Comparison of ENCODE assay signal across 9 cellular contexts in the genomic region with DNA sequence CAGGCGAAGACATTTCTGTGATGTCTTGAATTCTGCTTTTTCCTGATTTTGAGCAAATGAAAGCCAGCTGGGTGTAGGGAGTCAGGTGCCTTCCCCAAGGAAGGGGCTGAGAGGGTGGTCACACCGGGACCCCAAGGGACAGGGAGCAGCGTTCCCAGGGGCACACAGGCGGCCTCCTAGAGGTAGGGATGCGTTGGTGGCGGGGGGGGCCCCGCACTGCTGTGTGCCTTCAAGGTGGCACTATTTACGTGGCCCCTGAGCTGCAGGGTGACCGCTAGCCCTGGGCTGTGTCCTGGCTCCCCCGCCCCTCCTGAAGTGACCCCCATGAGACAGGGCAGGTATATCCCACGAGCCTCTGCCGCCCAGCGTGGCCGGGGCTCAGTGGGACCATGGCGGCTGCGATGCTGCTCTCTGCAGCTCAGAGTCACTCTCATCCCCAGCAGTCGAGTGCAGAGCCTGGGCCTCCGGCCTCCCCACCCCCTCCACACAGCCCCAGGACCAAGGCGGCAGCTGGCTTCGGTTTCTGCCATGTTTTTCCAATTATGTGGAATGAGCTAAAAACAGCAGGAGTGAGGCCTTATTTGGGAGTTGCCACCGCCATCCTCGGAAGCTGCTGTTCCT.
DNase-seq lines count a peak whose midpoint lies in the region; ATAC-seq, FAIRE-seq and TF ChIP-seq lines count a peak whose summit lies in the region.
"Had no signal": no experiment of that assay in that cellular context is flagged by ENCODE, and none has a peak within 500 bp of the region (broad histone marks: within the 10 kb centered on the region; RNA-seq: fewer than 3 reads in every experiment).

No MANE protein-coding gene starts in this region.

- no peaks in the 10 kb centered on the region for H3K9me3 ChIP-seq in mesenchymal stem cell (ENCODE audit: control insufficient read depth, low read length)
- H3K9me3 ChIP-seq in thoracic aorta = no peaks in the 10 kb centered on the region
- no peaks in the 10 kb centered on the region for H3K9me3 ChIP-seq in Karpas-422 (ENCODE audit: low read length)

- H3K4ac ChIP-seq in mesenchymal stem cell (ENCODE audit: low read depth in 1 of 2, low read length in 2 of 2) = peak overlapping the region; percentile 9 to 89

- peaks cover 9% of the 10 kb centered on the region for H3K4me1 Mint-ChIP-seq in activated CD8-positive, alpha-beta T cell treated with anti-CD3 and anti-CD28 coated beads, Interleukin-2, amount 10 ng/mL, durations not matched to agents 7 days and 5 days (ENCODE audit: low read depth)

- peak overlapping the region; percentile 93 for H4K8ac ChIP-seq in mesenchymal stem cell (ENCODE audit: low read length)

- peak overlapping the region in 1 of 2 experiments; percentile 57 for H3K23ac ChIP-seq in mesenchymal stem cell (ENCODE audit: low read length in 2 of 2)

- H4K91ac ChIP-seq in mesenchymal stem cell (ENCODE audit: low read length) = peak overlapping the region; percentile 97

- H2BK5ac ChIP-seq in mesenchymal stem cell (ENCODE audit: low read depth, low read length, poor library complexity, severe bottlenecking) = no peak overlapping the region

- no peaks in the 10 kb centered on the region for H4K20me1 ChIP-seq in Karpas-422 (ENCODE audit: insufficient read depth, low read depth, low read length)

- H3K9me2 ChIP-seq in Karpas-422 (replicated peaks; ENCODE audit: insufficient read depth, low read length) = no peaks in the 10 kb centered on the region

- TF ChIP-seq CTCF in coronary artery (IDR thresholded peaks at IDR 0.05) = no peak
- no peak for TF ChIP-seq CTCF in thoracic aorta (IDR thresholded peaks at IDR 0.05)

- H3K14ac ChIP-seq in mesenchymal stem cell (ENCODE audit: low read length in 2 of 2) = peak overlapping the region in 1 of 2 experiments; percentile 94

- no peaks in the 10 kb centered on the region for H3K27me3 ChIP-seq in mesenchymal stem cell (ENCODE audit: control insufficient read depth in 1 of 2, insufficient read depth in 1 of 2, low read length in 2 of 2)
- H3K27me3 ChIP-seq in thoracic aorta (replicated peaks; ENCODE audit: insufficient read depth) = no peaks in the 10 kb centered on the region
- H3K27me3 ChIP-seq in Karpas-422 (ENCODE audit: low read length) = no peaks in the 10 kb centered on the region

- H3K18ac ChIP-seq in mesenchymal stem cell (ENCODE audit: low read depth in 1 of 2, low read length in 2 of 2) = peak overlapping the region; percentile 83 to 95

- peak overlapping the region; percentile 87 for H2BK15ac ChIP-seq in mesenchymal stem cell (ENCODE audit: low read depth, poor library complexity, severe bottlenecking)

- H2AFZ ChIP-seq in mesenchymal stem cell (ENCODE audit: low read depth, low read length) (no peak overlapping the region), Karpas-422 (ENCODE audit: low read length) (no peak overlapping the region)

- DNase-seq in HTR-8/SVneo (ENCODE audit: insufficient read length, low spot score) (no peak), coronary artery (ENCODE audit: low spot score) (no peak), mesenchymal stem cell (peak; percentile 53), thoracic aorta (ENCODE audit: low spot score) (no peak), Karpas-422 (no peak), NCI-H774 (lab: John Stamatoyannopoulos, UW) (no peak), GM12891 (ENCODE audit: insufficient read length, low spot score) (no peak)
- no peak for DNase-seq in activated CD8-positive, alpha-beta T cell treated with anti-CD3 and anti-CD28 coated beads, Interleukin-2, amount 10 ng/mL, durations not matched to agents 7 days and 5 days

- H3K79me2 ChIP-seq in Karpas-422 (ENCODE audit: low read length) = no peaks in the 10 kb centered on the region

- H2BK120ac ChIP-seq in mesenchymal stem cell (ENCODE audit: low read depth, low read length) = peak overlapping the region; percentile 75

- H3K79me1 ChIP-seq in mesenchymal stem cell (replicated peaks; ENCODE audit: low read length, poor library complexity, severe bottlenecking) = peaks cover 14% of the 10 kb centered on the region

- H3K9me3 Mint-ChIP-seq in activated CD8-positive, alpha-beta T cell treated with anti-CD3 and anti-CD28 coated beads, Interleukin-2, amount 10 ng/mL, durations not matched to agents 7 days and 5 days (ENCODE audit: insufficient read depth) = no peaks in the 10 kb centered on the region

- H3K27ac Mint-ChIP-seq in activated CD8-positive, alpha-beta T cell treated with anti-CD3 and anti-CD28 coated beads, Interleukin-2, amount 10 ng/mL, durations not matched to agents 7 days and 5 days = no peak overlapping the region

- CTCF ChIA-PET in activated CD8-positive, alpha-beta T cell treated with anti-CD3 and anti-CD28 coated beads, Interleukin-2, amount 10 ng/mL, durations not matched to agents 7 days and 5 days (lab: Charles Lee) = interaction anchor here (1.7 kb wide), 1 partner anchor 10 kb away, joined by 9 read pairs; no protein-coding TSS in a partner anchor

- peak overlapping the region; percentile 87 to 94 for H2BK12ac ChIP-seq in mesenchymal stem cell (ENCODE audit: low read length in 2 of 2)

- H2AK5ac ChIP-seq in mesenchymal stem cell (ENCODE audit: low read length, severe bottlenecking) = no peak overlapping the region

- FAIRE-seq in HTR-8/SVneo (lab: Jason Lieb, UNC) = peak; percentile 20
- no peak for FAIRE-seq in GM12891 (lab: Jason Lieb, UNC)
- FAIRE-seq: H54 had no signal

- peak overlapping the region; percentile 58 for H3K4me3 ChIP-seq in coronary artery
- H3K4me3 ChIP-seq in mesenchymal stem cell (ENCODE audit: insufficient read depth in 1 of 2, low read depth in 1 of 2, low read length in 2 of 2) = peak overlapping the region in 1 of 2 experiments; percentile 55
- H3K4me3 ChIP-seq in thoracic aorta = peak overlapping the region; percentile 55
- no peak overlapping the region for H3K4me3 ChIP-seq in Karpas-422 (ENCODE audit: low read length)

- H3K4me2 ChIP-seq in mesenchymal stem cell (ENCODE audit: low read length, poor library complexity, severe bottlenecking) = no peak overlapping the region
- H3K4me2 ChIP-seq in Karpas-422 (ENCODE audit: low read depth, low read length, poor library complexity, severe bottlenecking) = no peak overlapping the region

- no peak overlapping the region for H3K4me3 Mint-ChIP-seq in activated CD8-positive, alpha-beta T cell treated with anti-CD3 and anti-CD28 coated beads, Interleukin-2, amount 10 ng/mL, durations not matched to agents 7 days and 5 days

- peak; percentile 37 for ATAC-seq in thoracic aorta (ENCODE audit: insufficient number of reproducible peaks, low FRiP score, low read depth)
- no peak for ATAC-seq in activated CD8-positive, alpha-beta T cell treated with anti-CD3 and anti-CD28 coated beads, Interleukin-2, amount 10 ng/mL, durations not matched to agents 7 days and 5 days

- no peak for TF ChIP-seq POLR2A in GM12891 (IDR thresholded peaks at IDR 0.05; ENCODE audit: low read depth, low read length)

- WGBS in mesenchymal stem cell = 70% methylated on average over 22 of the region's 22 CpGs

- H3K36me3 ChIP-seq in mesenchymal stem cell (ENCODE audit: control insufficient read depth in 1 of 2, insufficient read depth in 2 of 2, low read depth in 1 of 2, low read length in 2 of 2) (peaks cover under 1 to 31% of the 10 kb centered on the region in 2 experiments), thoracic aorta (no peaks in the 10 kb centered on the region), Karpas-422 (ENCODE audit: insufficient read depth, low read length) (no peaks in the 10 kb centered on the region)

- POLR2A ChIA-PET in activated CD8-positive, alpha-beta T cell treated with anti-CD3 and anti-CD28 coated beads, Interleukin-2, amount 10 ng/mL, durations not matched to agents 7 days and 5 days (lab: Charles Lee) = no interaction called here

- peaks cover 20% of the 10 kb centered on the region for H3K36me3 Mint-ChIP-seq in activated CD8-positive, alpha-beta T cell treated with anti-CD3 and anti-CD28 coated beads, Interleukin-2, amount 10 ng/mL, durations not matched to agents 7 days and 5 days (ENCODE audit: low read depth)

- H3K4me1 ChIP-seq in mesenchymal stem cell (ENCODE audit: control insufficient read depth, insufficient read depth, low read depth, low read length) (peaks cover 48% of the 10 kb centered on the region), thoracic aorta (ENCODE audit: control insufficient read depth in 1 of 2, low read depth in 2 of 2) (peaks cover 58 to 82% of the 10 kb centered on the region in 2 donors), Karpas-422 (ENCODE audit: low read length) (peaks cover 22% of the 10 kb centered on the region)

- H3K27me3 Mint-ChIP-seq in activated CD8-positive, alpha-beta T cell treated with anti-CD3 and anti-CD28 coated beads, Interleukin-2, amount 10 ng/mL, durations not matched to agents 7 days and 5 days (ENCODE audit: low read depth) = no peaks in the 10 kb centered on the region

- peak overlapping the region; percentile 93 to 94 for H3K27ac ChIP-seq in coronary artery
- H3K27ac ChIP-seq in mesenchymal stem cell (ENCODE audit: low read length, poor library complexity, severe bottlenecking) = no peak overlapping the region
- H3K27ac ChIP-seq in thoracic aorta = peak overlapping the region; percentile 96 to 97
- no peak overlapping the region for H3K27ac ChIP-seq in Karpas-422 (ENCODE audit: low read length)

- peak overlapping the region; percentile 83 for H3K9ac ChIP-seq in mesenchymal stem cell (ENCODE audit: low read length)
- H3K9ac ChIP-seq in Karpas-422 (ENCODE audit: low read length) = no peak overlapping the region

TF ChIP-seq in GM12891, 5 proteins besides CTCF, POLR2A, EP300 and RAD21:
- TF ChIP-seq SPI1 (IDR thresholded peaks at IDR 0.05; ENCODE audit: low read depth, low read length) = no peak
- no peak for TF ChIP-seq PAX5 (IDR thresholded peaks at IDR 0.05; ENCODE audit: insufficient read depth, low read length, severe bottlenecking)
- no peak for TF ChIP-seq TAF1 (IDR thresholded peaks at IDR 0.05; ENCODE audit: low read depth, low read length)
- no peak for TF ChIP-seq POLR2AphosphoS5 (IDR thresholded peaks at IDR 0.05; ENCODE audit: low read depth, low read length)
- no peak for TF ChIP-seq POU2F2 (IDR thresholded peaks at IDR 0.05; ENCODE audit: low read depth, low read length)
TF ChIP-seq in GM12891: peak in this region for 0.

Comparison
In these comparisons a context has a peak if more than half of its experiments do, and no peak if none do; other contexts are left out.
1. H3K27ac ChIP-seq: peak in coronary artery (2 of 2) and thoracic aorta (2 of 2); none in mesenchymal stem cell (single experiment) and Karpas-422 (single experiment).